ENCODE assay signal across 21 cellular contexts in genomic region chr11:73394416-73395296, GRCh38.
"Had no signal": no experiment of that assay in that cellular context is flagged by ENCODE, and none has a peak within 500 bp of the region (broad histone marks: within the 10 kb centered on the region; RNA-seq: fewer than 3 reads in every experiment).

No MANE protein-coding gene starts in this region.

- H3K4me1 ChIP-seq: prostate gland, transverse colon had no signal

- H3K4me3 ChIP-seq: body of pancreas, prostate gland, transverse colon had no signal

- H3K27me3 ChIP-seq: body of pancreas, transverse colon had no signal

- H3K9me3 ChIP-seq: body of pancreas, prostate gland, transverse colon had no signal

- H3K27me3 Mint-ChIP-seq: activated CD4-positive, alpha-beta memory T cell treated with anti-CD3 and anti-CD28 coated beads, Interleukin-2, amount 10 ng/mL, durations not matched to agents 7 days and 5 days; activated CD4-positive, alpha-beta T cell treated with anti-CD3 and anti-CD28 coated beads for 36 hours had no signal

- H3K4me3 Mint-ChIP-seq: activated CD4-positive, alpha-beta memory T cell treated with anti-CD3 and anti-CD28 coated beads, Interleukin-2, amount 10 ng/mL, durations not matched to agents 7 days and 5 days; activated CD4-positive, alpha-beta T cell treated with anti-CD3 and anti-CD28 coated beads for 36 hours; activated T-cell treated with anti-CD3 and anti-CD28 coated beads, Interleukin-2, amount 50 U/mL, for 4 hours; nephron; T-helper 1 cell treated with Interleukin-12 subunit alpha and Interleukin-12 subunit beta and Interleukin-4 antibody, amounts not matched to agents 30 μg/mL and 1 μg/mL, for 36 hours had no signal

- H3K9me3 Mint-ChIP-seq: activated CD4-positive, alpha-beta memory T cell treated with anti-CD3 and anti-CD28 coated beads, Interleukin-2, amount 10 ng/mL, durations not matched to agents 7 days and 5 days; activated T-cell treated with anti-CD3 and anti-CD28 coated beads, Interleukin-2, amount 50 U/mL, for 4 hours; nephron; T-helper 1 cell treated with Interleukin-12 subunit alpha and Interleukin-12 subunit beta and Interleukin-4 antibody, amounts not matched to agents 30 μg/mL and 1 μg/mL, for 36 hours had no signal

- H3K36me3 ChIP-seq: prostate gland, transverse colon had no signal

- ATAC-seq: activated T-cell treated with anti-CD3 and anti-CD28 coated beads, Interleukin-2, amount 50 U/mL, for 4 hours; body of pancreas; sciatic nerve had no signal

- DNase-seq: activated CD4-positive, alpha-beta memory T cell treated with anti-CD3 and anti-CD28 coated beads, Interleukin-2, amount 10 ng/mL, durations not matched to agents 7 days and 5 days; activated CD4-positive, alpha-beta T cell treated with anti-CD3 and anti-CD28 coated beads for 36 hours; activated effector memory CD4-positive, alpha-beta T cell treated with Interleukin-2 at 50 U/mL for 16 hours; activated naive CD4-positive, alpha-beta T cell treated with anti-CD3 and anti-CD28 coated beads, Interleukin-2, amount 50 U/mL, for 16 hours; activated T-cell treated with anti-CD3 and anti-CD28 coated beads, Interleukin-2, amount 50 U/mL, for 4 hours; amniotic stem cell; caudate nucleus; cortex of kidney; effector CD4-positive, alpha-beta T cell; foreskin fibroblast; kidney; mesenchymal stem cell; stimulated activated CD4-positive, alpha-beta T cell treated with anti-CD3 and anti-CD28 coated beads, Interleukin-12 subunit alpha, Interleukin-12 subunit beta, amount 100 ng/mL, for 4 hours; stimulated activated CD4-positive, alpha-beta T cell treated with anti-CD3 and anti-CD28 coated beads, Interleukin-2, amount 100 ng/mL, for 24 hours; transverse colon; WERI-Rb-1 had no signal

- H3K27ac Mint-ChIP-seq: activated CD4-positive, alpha-beta memory T cell treated with anti-CD3 and anti-CD28 coated beads, Interleukin-2, amount 10 ng/mL, durations not matched to agents 7 days and 5 days; activated CD4-positive, alpha-beta T cell treated with anti-CD3 and anti-CD28 coated beads for 36 hours; T-helper 1 cell treated with Interleukin-12 subunit alpha and Interleukin-12 subunit beta and Interleukin-4 antibody, amounts not matched to agents 30 μg/mL and 1 μg/mL, for 36 hours had no signal

- H3K27ac ChIP-seq: body of pancreas, prostate gland, transverse colon, WERI-Rb-1 had no signal
